ENCODE assay signal across 25 cellular contexts in genomic region chr3:153448146-153448870, GRCh38.
"Had no signal": no experiment of that assay in that cellular context is flagged by ENCODE, and none has a peak within 500 bp of the region (broad histone marks: within the 10 kb centered on the region; RNA-seq: fewer than 3 reads in every experiment).

No MANE protein-coding gene starts in this region.

- H3K9me3 ChIP-seq: colonic mucosa, esophagus muscularis mucosa, gastrocnemius medialis, heart right ventricle, lower lobe of right lung, pancreas, stomach, thyroid gland, vagina had no signal

- H3K4me1 ChIP-seq: colonic mucosa, esophagus muscularis mucosa, gastrocnemius medialis, heart right ventricle, lower lobe of right lung, pancreas, stomach, thyroid gland, vagina had no signal

- H3K4me2 ChIP-seq: smooth muscle cell had no signal

- H3K36me3 ChIP-seq: colonic mucosa, esophagus muscularis mucosa, gastrocnemius medialis, heart right ventricle, lower lobe of right lung, pancreas, stomach, thyroid gland, vagina had no signal

- H3K27me3 ChIP-seq: colonic mucosa, esophagus muscularis mucosa, gastrocnemius medialis, heart right ventricle, pancreas, stomach, thyroid gland, vagina had no signal

- ATAC-seq: gastrocnemius medialis; heart right ventricle; left colon; left ventricle myocardium superior; lower lobe of right lung; naive thymus-derived CD8-positive, alpha-beta T cell; pancreas; sciatic nerve; stimulated activated effector memory CD8-positive, alpha-beta T cell treated with anti-CD3 and anti-CD28 coated beads, Interleukin-12 subunit alpha, Interleukin-12 subunit beta, amount 100 ng/mL, for 72 hours had no signal

- DNase-seq: colonic mucosa; effector CD8-positive, alpha-beta T cell; endodermal cell; gastrocnemius medialis; heart right ventricle; hippocampal formation; left colon; left ventricle myocardium superior; lower lobe of right lung; naive thymus-derived CD8-positive, alpha-beta T cell; nephron progenitor cell; nucleus accumbens; pancreas; stimulated activated CD4-positive, alpha-beta T cell treated with anti-CD3 and anti-CD28 coated beads, Interleukin-2, amount 100 ng/mL, for 24 hours; stimulated activated CD4-positive, alpha-beta T cell treated with anti-CD3 and anti-CD28 coated beads, Interleukin-4, amount 100 ng/mL, for 24 hours; stimulated activated naive CD4-positive, alpha-beta T cell treated with Interleukin-2 at 50 U/mL for 16 hours; stomach; thyroid gland; trophoblast cell had no signal

- FAIRE-seq: islet of Langerhans, pancreas had no signal

- H3K4me3 ChIP-seq: colonic mucosa, esophagus muscularis mucosa, gastrocnemius medialis, heart right ventricle, lower lobe of right lung, pancreas, smooth muscle cell, stomach, thyroid gland, vagina had no signal

- H3K27ac ChIP-seq: colonic mucosa, esophagus muscularis mucosa, gastrocnemius medialis, heart right ventricle, lower lobe of right lung, pancreas, stomach, thyroid gland, vagina had no signal
